Comparison of ENCODE assay signal across 23 cellular contexts in genomic region chr6:85261250-85261649, GRCh38.
DNase-seq lines count a peak whose midpoint lies in the region; ATAC-seq and TF ChIP-seq lines count a peak whose summit lies in the region.
"Had no signal": no experiment of that assay in that cellular context is flagged by ENCODE, and none has a peak within 500 bp of the region (broad histone marks: within the 10 kb centered on the region; RNA-seq: fewer than 3 reads in every experiment).

No MANE protein-coding gene starts in this region.

- peak; percentile 51 for DNase-seq in GM03348 (ENCODE audit: low spot score)
- peak; percentile 4 for DNase-seq in HFF-Myc (ENCODE audit: extremely low read depth, low read depth)
- DNase-seq in fibroblast of the conjunctiva (ENCODE audit: low read depth) = peak; percentile 90
- DNase-seq in stromal cell of bone marrow (ENCODE audit: low read depth) = peak; percentile 17
- DNase-seq in BE2C = no peak
- no peak for DNase-seq in chondrocyte (ENCODE audit: low spot score)
- DNase-seq: AML-193, DMS53, GDM1, MM.1S, NCI-H1048, NCI-H1417 treated with DMSO at 0.1 percent for 48 hours, NCI-H187, NCI-H2107, NCI-H446 treated with DMSO at 0.1 percent for 48 hours, NCI-H69, PC-9, RPMI8226, SIG-M5, SK-N-SH had no signal

- H3K27me3 ChIP-seq in BE2C = no peaks in the 10 kb centered on the region; the same call in 1 of the 2 replicates

- no peaks in the 10 kb centered on the region for H3K36me3 ChIP-seq in BE2C

- peaks cover 15% of the 10 kb centered on the region for H3K27me3 Mint-ChIP-seq in chondrocyte (ENCODE audit: low read depth)

- H3K4me1 Mint-ChIP-seq in chondrocyte (ENCODE audit: low read depth) = no peaks in the 10 kb centered on the region

- H3K4me3 ChIP-seq in HFF-Myc (replicated peaks; ENCODE audit: low read depth, low read length) (no peak overlapping the region), BE2C (ENCODE audit: low read depth, low read length) (no peak overlapping the region)
- H3K4me3 ChIP-seq: K562, PC-9 had no signal

- H3K4me1 ChIP-seq in BE2C = no peaks in the 10 kb centered on the region

- TF ChIP-seq CTCF in HFF-Myc (IDR thresholded peaks at IDR 0.05; ENCODE audit: low read depth, low read length, missing control alignments) = no peak
- TF ChIP-seq CTCF in BE2C (IDR thresholded peaks at IDR 0.05; ENCODE audit: low read depth, low read length) = no peak
- TF ChIP-seq CTCF in chondrocyte (IDR thresholded peaks at IDR 0.05) = no peak

- no peaks in the 10 kb centered on the region for H3K9me3 ChIP-seq in BE2C
- H3K9me3 ChIP-seq: SK-N-SH had no signal

- no peak overlapping the region for H3K4me3 Mint-ChIP-seq in chondrocyte (ENCODE audit: unreplicated experiment)

- ATAC-seq in HG02938 (IDR thresholded peaks at IDR 0.05; ENCODE audit: unreplicated experiment) = no peak
- ATAC-seq: HepG2, K562 had no signal

- no peaks in the 10 kb centered on the region for H3K9me3 Mint-ChIP-seq in chondrocyte (ENCODE audit: low read depth)

- no peak overlapping the region for H3K27ac Mint-ChIP-seq in chondrocyte (ENCODE audit: unreplicated experiment)

- H3K36me3 Mint-ChIP-seq in chondrocyte (ENCODE audit: low read depth) = no peaks in the 10 kb centered on the region

Comparison
In these comparisons a context has a peak if more than half of its experiments do, and no peak if none do; other contexts are left out.
1. DNase-seq: peak in GM03348 (single experiment), HFF-Myc (single experiment), fibroblast of the conjunctiva (single experiment) and stromal cell of bone marrow (single experiment); none in BE2C (single experiment) and chondrocyte (single experiment).